In the genomic region with DNA sequence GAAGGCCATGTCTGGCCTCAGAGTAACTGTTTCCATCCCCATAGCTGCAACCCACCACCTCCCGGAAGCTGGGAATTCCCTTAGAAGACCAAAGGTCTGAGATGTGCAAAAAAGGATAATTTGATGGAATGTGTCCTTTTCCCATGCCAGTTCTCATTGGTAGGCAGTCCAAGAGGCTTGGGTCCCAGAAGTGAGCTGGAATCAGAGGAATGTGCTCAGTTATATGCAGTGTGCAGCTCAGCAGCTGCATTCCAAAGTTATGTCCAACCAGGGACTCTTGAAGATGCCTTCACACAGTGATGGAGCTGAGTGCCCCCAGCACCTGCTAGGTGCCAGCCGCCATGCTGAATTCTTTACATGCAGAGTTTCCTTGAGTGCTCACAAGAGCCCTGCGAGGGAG, we compare ENCODE assay signal across 16 cellular contexts.
"Had no signal": no experiment of that assay in that cellular context is flagged by ENCODE, and none has a peak within 500 bp of the region (broad histone marks: within the 10 kb centered on the region; RNA-seq: fewer than 3 reads in every experiment).

No MANE protein-coding gene starts in this region.

- DNase-seq: activated CD4-positive, alpha-beta T cell treated with anti-CD3 and anti-CD28 coated beads, Interleukin-2, amount 50 U/mL, for 4 hours; activated gamma-delta T cell; left ventricle myocardium superior; mucosa of descending colon; naive thymus-derived CD4-positive, alpha-beta T cell; stimulated activated CD4-positive, alpha-beta T cell treated with anti-CD3 and anti-CD28 coated beads, Interleukin-4, amount 100 ng/mL, for 24 hours; SW 1271; T-helper 2 cell; upper lobe of left lung had no signal

- H3K4me2 ChIP-seq: neural progenitor cell had no signal

- H3K4me3 ChIP-seq: adrenal gland, gastroesophageal sphincter, heart right ventricle, mucosa of descending colon, neural progenitor cell, thoracic aorta, upper lobe of left lung had no signal

- H3K27me3 ChIP-seq: adrenal gland, gastroesophageal sphincter, heart right ventricle, neural progenitor cell, upper lobe of left lung had no signal

- H3K27ac ChIP-seq: adrenal gland, gastroesophageal sphincter, heart right ventricle, neural progenitor cell, thoracic aorta, upper lobe of left lung, VCaP had no signal

- H3K4me1 ChIP-seq: adrenal gland, gastroesophageal sphincter, heart right ventricle, neural progenitor cell, upper lobe of left lung had no signal

- ATAC-seq: left ventricle myocardium superior; mucosa of descending colon; naive thymus-derived CD4-positive, alpha-beta T cell; stimulated activated effector memory CD8-positive, alpha-beta T cell treated with anti-CD3 and anti-CD28 coated beads, Interleukin-12 subunit alpha, Interleukin-12 subunit beta, amount 100 ng/mL, for 72 hours had no signal

- H3K36me3 ChIP-seq: adrenal gland, gastroesophageal sphincter, heart right ventricle, neural progenitor cell, thoracic aorta, upper lobe of left lung had no signal

- H2AFZ ChIP-seq: neural progenitor cell had no signal

- H3K9me3 ChIP-seq: adrenal gland, gastroesophageal sphincter, heart right ventricle, mucosa of descending colon, thoracic aorta, upper lobe of left lung had no signal

- H3K9ac ChIP-seq: neural progenitor cell had no signal
